Comparison of ENCODE assay signal across 24 cellular contexts in genomic region chr3:130728037-130728436, GRCh38. TPM values are rescaled to one million over a fixed set of nuclear protein-coding genes. Genes with fewer than 3 reads are reported as not detected.
A peak's percentile ranks its signal among the peaks of the same experiment; 100 is the strongest.
DNase-seq lines count a peak whose midpoint lies in the region; ATAC-seq and TF ChIP-seq lines count a peak whose summit lies in the region.
"Had no signal": no experiment of that assay in that cellular context is flagged by ENCODE, and none has a peak within 500 bp of the region (broad histone marks: within the 10 kb centered on the region; RNA-seq: fewer than 3 reads in every experiment).

No MANE protein-coding gene starts in this region.

- H3K36me3 ChIP-seq in gastroesophageal sphincter (peaks cover 0 to 9% of the 10 kb centered on the region in 2 donors), uterus (no peaks in the 10 kb centered on the region)
- peaks cover 0 to 10% (median 3%) of the 10 kb centered on the region in 3 experiments for H3K36me3 ChIP-seq in naive thymus-derived CD4-positive, alpha-beta T cell (ENCODE audit: control insufficient read depth in 2 of 3, insufficient read depth in 3 of 3, low read length in 3 of 3)
- H3K36me3 ChIP-seq: colonic mucosa had no signal

- no peak for TF ChIP-seq EP300 in gastroesophageal sphincter (IDR thresholded peaks at IDR 0.05)

- no peaks in the 10 kb centered on the region for H3K27me3 ChIP-seq in gastroesophageal sphincter
- no peaks in the 10 kb centered on the region for H3K27me3 ChIP-seq in naive thymus-derived CD4-positive, alpha-beta T cell (ENCODE audit: control insufficient read depth in 2 of 2, insufficient read depth in 2 of 2, low read length in 2 of 2)
- no peaks in the 10 kb centered on the region for H3K27me3 ChIP-seq in uterus
- H3K27me3 ChIP-seq: colonic mucosa, SJSA1 had no signal

- H3K27ac ChIP-seq in gastroesophageal sphincter = peak overlapping the region in 3 of 4 donors; percentile 18 to 84 (median 73)
- peak overlapping the region; percentile 59 for H3K27ac ChIP-seq in naive thymus-derived CD4-positive, alpha-beta T cell (ENCODE audit: low read depth, low read length)
- peak overlapping the region; percentile 21 to 82 for H3K27ac ChIP-seq in uterus
- H3K27ac ChIP-seq: C4-2B, PC-9 had no signal

- POLR2A ChIA-PET in naive thymus-derived CD4-positive, alpha-beta T cell (lab: Charles Lee) = no interaction called here

- H3K9me3 ChIP-seq in gastroesophageal sphincter (no peaks in the 10 kb centered on the region), uterus (no peaks in the 10 kb centered on the region)
- no peaks in the 10 kb centered on the region for H3K9me3 ChIP-seq in naive thymus-derived CD4-positive, alpha-beta T cell (ENCODE audit: control insufficient read depth in 2 of 3, low read length in 3 of 3)
- H3K9me3 ChIP-seq: colonic mucosa, HAP-1, SJSA1 had no signal

- no peak overlapping the region for H3K4me3 ChIP-seq in gastroesophageal sphincter
- H3K4me3 ChIP-seq in naive thymus-derived CD4-positive, alpha-beta T cell (ENCODE audit: low read length) = no peak overlapping the region
- H3K4me3 ChIP-seq in uterus = no peak overlapping the region
- H3K4me3 ChIP-seq: GM12878, HAP-1, PC-9 had no signal

- no peaks in the 10 kb centered on the region for H3K4me1 Mint-ChIP-seq in natural killer cell
- peaks cover 5 to 6% of the 10 kb centered on the region in 2 donors for H3K4me1 Mint-ChIP-seq in natural killer cell treated with Interleukin-12 subunit alpha and Interleukin-12 subunit beta and Interleukin-15 and Interleukin-18, amount 100 ng/mL, for 72 hours (ENCODE audit: low read depth in 2 of 2)
- H3K4me1 Mint-ChIP-seq in naive thymus-derived CD4-positive, alpha-beta T cell = peaks cover 8 to 13% (median 9%) of the 10 kb centered on the region in 7 donors

- H3K4me3 Mint-ChIP-seq in natural killer cell = peak overlapping the region; percentile 43
- no peak overlapping the region for H3K4me3 Mint-ChIP-seq in natural killer cell treated with Interleukin-12 subunit alpha and Interleukin-12 subunit beta and Interleukin-15 and Interleukin-18, amount 100 ng/mL, for 72 hours
- H3K4me3 Mint-ChIP-seq in naive thymus-derived CD4-positive, alpha-beta T cell = peak overlapping the region in 1 of 10 donors; percentile 70

- CTCF ChIA-PET in naive thymus-derived CD4-positive, alpha-beta T cell (lab: Charles Lee) = no interaction called here

- ATAC-seq in natural killer cell (no peak), gastroesophageal sphincter (no peak), HG03432 (IDR thresholded peaks at IDR 0.05; ENCODE audit: unreplicated experiment) (no peak)
- ATAC-seq in natural killer cell treated with Interleukin-12 subunit alpha and Interleukin-12 subunit beta and Interleukin-15 and Interleukin-18, amount 100 ng/mL, for 72 hours = no peak
- no peak for ATAC-seq in naive thymus-derived CD4-positive, alpha-beta T cell

- peaks cover 6% of the 10 kb centered on the region for H3K36me3 Mint-ChIP-seq in natural killer cell
- peaks cover 5% of the 10 kb centered on the region for H3K36me3 Mint-ChIP-seq in natural killer cell treated with Interleukin-12 subunit alpha and Interleukin-12 subunit beta and Interleukin-15 and Interleukin-18, amount 100 ng/mL, for 72 hours
- peaks cover 4 to 28% (median 11%) of the 10 kb centered on the region in 5 donors for H3K36me3 Mint-ChIP-seq in naive thymus-derived CD4-positive, alpha-beta T cell

- H3K27me3 Mint-ChIP-seq in natural killer cell (ENCODE audit: low read depth in 2 of 2) = no peaks in the 10 kb centered on the region
- H3K27me3 Mint-ChIP-seq in natural killer cell treated with Interleukin-12 subunit alpha and Interleukin-12 subunit beta and Interleukin-15 and Interleukin-18, amount 100 ng/mL, for 72 hours = no peaks in the 10 kb centered on the region
- H3K27me3 Mint-ChIP-seq in naive thymus-derived CD4-positive, alpha-beta T cell = no peaks in the 10 kb centered on the region
- H3K27me3 Mint-ChIP-seq: progenitor cell of endocrine pancreas had no signal

- H3K9me3 Mint-ChIP-seq in natural killer cell = no peaks in the 10 kb centered on the region
- no peaks in the 10 kb centered on the region for H3K9me3 Mint-ChIP-seq in natural killer cell treated with Interleukin-12 subunit alpha and Interleukin-12 subunit beta and Interleukin-15 and Interleukin-18, amount 100 ng/mL, for 72 hours
- peaks cover 0 to 3% (median 0%) of the 10 kb centered on the region in 11 donors for H3K9me3 Mint-ChIP-seq in naive thymus-derived CD4-positive, alpha-beta T cell
- H3K9me3 Mint-ChIP-seq: brain, nephron progenitor cell had no signal

- no peak for TF ChIP-seq CTCF in natural killer cell (IDR thresholded peaks at IDR 0.05)
- TF ChIP-seq CTCF in gastroesophageal sphincter (IDR thresholded peaks at IDR 0.05) = no peak
- TF ChIP-seq CTCF in uterus (IDR thresholded peaks at IDR 0.05) = no peak

- DNase-seq in natural killer cell (no peak), uterus (no peak), superior temporal gyrus (ENCODE audit: extremely low spot score) (no peak)
- DNase-seq in natural killer cell treated with Interleukin-12 subunit alpha and Interleukin-12 subunit beta and Interleukin-15 and Interleukin-18, amount 100 ng/mL, for 72 hours (ENCODE audit: low spot score) = no peak
- DNase-seq in naive thymus-derived CD4-positive, alpha-beta T cell = no peak
- no peak for DNase-seq in stimulated activated CD4-positive, alpha-beta T cell treated with anti-CD3 and anti-CD28 coated beads, Interleukin-4, amount 100 ng/mL, for 4 hours
- DNase-seq: activated CD8-positive, alpha-beta memory T cell treated with anti-CD3 and anti-CD28 coated beads, Interleukin-2, amount 50 U/mL, for 4 hours; activated effector memory CD4-positive, alpha-beta T cell treated with Interleukin-2 at 50 U/mL for 16 hours; colonic mucosa; DMS153; hippocampal formation; mesendoderm; NCI-H1092; NCI-H2029 treated with DMSO at 0.1 percent for 48 hours; nephron progenitor cell; PC-9 had no signal

- no peak for TF ChIP-seq POLR2A in gastroesophageal sphincter (IDR thresholded peaks at IDR 0.05)
- TF ChIP-seq POLR2A in uterus (IDR thresholded peaks at IDR 0.05) = no peak

- intact Hi-C loops in natural killer cell (cut with micrococcal nuclease) (no loop called here), uterus (cut with DNase I; ENCODE audit: low total_unique reads) (no loop called here)
- intact Hi-C loops in naive thymus-derived CD4-positive, alpha-beta T cell (cut with micrococcal nuclease) = no loop called here

- H3K4me1 ChIP-seq in gastroesophageal sphincter = peaks cover 0 to 26% (median 2%) of the 10 kb centered on the region in 3 donors
- no peaks in the 10 kb centered on the region for H3K4me1 ChIP-seq in naive thymus-derived CD4-positive, alpha-beta T cell (ENCODE audit: control insufficient read depth in 2 of 2, insufficient read depth in 2 of 2, low read length in 2 of 2)
- H3K4me1 ChIP-seq in uterus = peaks cover 0 to 6% of the 10 kb centered on the region in 2 donors
- H3K4me1 ChIP-seq: colonic mucosa, HAP-1, SJSA1 had no signal

- 4 to 10% methylated on average over 2 of the region's 2 CpGs for WGBS in gastroesophageal sphincter (ENCODE audit: low coverage in 1 of 2), 2 donors

- H3K27ac Mint-ChIP-seq in natural killer cell = no peak overlapping the region
- no peak overlapping the region for H3K27ac Mint-ChIP-seq in natural killer cell treated with Interleukin-12 subunit alpha and Interleukin-12 subunit beta and Interleukin-15 and Interleukin-18, amount 100 ng/mL, for 72 hours
- peak overlapping the region in 3 of 9 donors; percentile 26 to 91 (median 36) for H3K27ac Mint-ChIP-seq in naive thymus-derived CD4-positive, alpha-beta T cell

RNA-seq across cellular contexts. Expression of gene PIK3R4, which starts 18.6 kb away (rescaled TPM):
- total RNA-seq in natural killer cell (10 to 100 TPM; 14.3 to 20.8 (median 17.0) TPM), gastroesophageal sphincter (10 to 100 TPM; 28.0 to 40.2 (median 34.8) TPM), uterus (10 to 100 TPM; 19.2 to 61.2 (median 41.0) TPM)
- total RNA-seq in natural killer cell treated with Interleukin-12 subunit alpha and Interleukin-12 subunit beta and Interleukin-15 and Interleukin-18, amount 100 ng/mL, for 72 hours = 10 to 100 TPM; 29.0 to 30.8 TPM
- total RNA-seq in naive thymus-derived CD4-positive, alpha-beta T cell = 10 to 100 TPM; 15.5 to 33.6 (median 27.3) TPM
- 10 to 100 TPM; 27.5 to 47.5 TPM for polyA plus RNA-seq in naive thymus-derived CD4-positive, alpha-beta T cell
